Comparison of ENCODE assay signal across 15 cellular contexts in genomic region chr7:99076615-99077014, GRCh38.
DNase-seq lines count a peak whose midpoint lies in the region; ATAC-seq, FAIRE-seq and TF ChIP-seq lines count a peak whose summit lies in the region.
"Had no signal": no experiment of that assay in that cellular context is flagged by ENCODE, and none has a peak within 500 bp of the region (broad histone marks: within the 10 kb centered on the region; RNA-seq: fewer than 3 reads in every experiment).

No MANE protein-coding gene starts in this region.

- H2AFZ ChIP-seq in K562 (ENCODE audit: low read depth, low read length), result no peak overlapping the region

- intact Hi-C loops in K562 (cut with micrococcal nuclease), result no loop called here

- no peak for TF ChIP-seq EP300 in K562 (IDR thresholded peaks at IDR 0.05; ENCODE audit: low read length)

- POLR2A ChIA-PET in K562 (lab: Yijun Ruan, JAX), result no interaction called here

- H3K4me3 ChIP-seq in BLaER1 treated with 17β-estradiol and CSF1 and Interleukin-3, amounts not matched to agents 10 nM and 100 nM, result no peak overlapping the region
- no peak overlapping the region for H3K4me3 ChIP-seq in K562

- H3K4me1 Mint-ChIP-seq in IgD-negative memory B cell, result peaks cover 8 to 35% (median 18%) of the 10 kb centered on the region in 3 donors

- CTCF ChIA-PET in K562 (lab: Yijun Ruan, JAX; ENCODE audit: low intra/inter-chr PET ratio), result no interaction called here

- FAIRE-seq in K562 (lab: Jason Lieb, UNC), result no peak
- FAIRE-seq in urothelium cell line (lab: Jason Lieb, UNC), result peak; percentile 66
- FAIRE-seq: GM12892, H54 had no signal

- ATAC-seq in K562 (no peak), HG02840 (IDR thresholded peaks at IDR 0.05; ENCODE audit: low FRiP score, unreplicated experiment) (no peak)
- ATAC-seq: HCT116 had no signal

- TF ChIP-seq POLR2A in K562 (conservative IDR thresholded peaks at IDR 0.05), result no peak

- peaks cover 7% of the 10 kb centered on the region for H3K36me3 Mint-ChIP-seq in IgD-negative memory B cell

- peaks cover 7 to 79% (median 22%) of the 10 kb centered on the region in 11 experiments; a peak in 20 of 22 replicates for H4K20me1 ChIP-seq in BLaER1 treated with 17β-estradiol and CSF1 and Interleukin-3, amounts not matched to agents 10 nM and 100 nM
- peaks cover 9% of the 10 kb centered on the region; the same call in 1 of the 2 replicates for H4K20me1 ChIP-seq in K562 (replicated peaks; ENCODE audit: control insufficient read depth, insufficient read depth, low read length)

- in situ Hi-C loops in K562 (cut with MboI), result no loop called here

- no peak overlapping the region for H3K9ac ChIP-seq in BLaER1 treated with 17β-estradiol and CSF1 and Interleukin-3, amounts not matched to agents 10 nM and 100 nM
- no peak overlapping the region for H3K9ac ChIP-seq in K562 (ENCODE audit: insufficient read depth in 1 of 2, low read depth in 2 of 2, low read length in 2 of 2)

- H3K27me3 Mint-ChIP-seq in IgD-negative memory B cell, result no peaks in the 10 kb centered on the region
- H3K27me3 Mint-ChIP-seq: CD4-positive, alpha-beta memory T cell had no signal

- H3K9me3 Mint-ChIP-seq in IgD-negative memory B cell, result peaks cover 0 to 4% (median 3%) of the 10 kb centered on the region in 3 donors
- H3K9me3 Mint-ChIP-seq: CD4-positive, alpha-beta memory T cell had no signal

- TF ChIP-seq RAD21 in K562 (CRISPR knock-in tag; conservative IDR thresholded peaks at IDR 0.05 in 1 of 2, IDR thresholded peaks at IDR 0.05 in 1 of 2), result no peak

- TF ChIP-seq CTCF in K562 (IDR thresholded peaks at IDR 0.05 in 2 of 3, conservative IDR thresholded peaks at IDR 0.05 in 1 of 3; ENCODE audit: insufficient read depth in 2 of 3, low read depth in 1 of 3, low read length in 3 of 3), result no peak

- H3K4me3 Mint-ChIP-seq in IgD-negative memory B cell, result no peak overlapping the region

- H3K27me3 ChIP-seq in BLaER1 treated with 17β-estradiol and CSF1 and Interleukin-3, amounts not matched to agents 10 nM and 100 nM, result no peaks in the 10 kb centered on the region
- no peaks in the 10 kb centered on the region for H3K27me3 ChIP-seq in K562 (ENCODE audit: control insufficient read depth in 2 of 2, insufficient read depth in 2 of 2, low read length in 2 of 2)

- BruUV-seq in K562 (replicated peaks; lab: Mats Ljungman, UMichigan), result no TSS peak

- H3K4me2 ChIP-seq in BLaER1 treated with 17β-estradiol and CSF1 and Interleukin-3, amounts not matched to agents 10 nM and 100 nM, result peak overlapping the region in 9 of 11 experiments; percentile 5 to 65 (median 46); a peak in 13 of 22 replicates
- H3K4me2 ChIP-seq in K562 (ENCODE audit: insufficient read depth, low read length), result no peak overlapping the region

- peak overlapping the region in 2 of 3 donors; percentile 22 to 65 for H3K27ac Mint-ChIP-seq in IgD-negative memory B cell

- peaks cover 37 to 94% (median 68%) of the 10 kb centered on the region in 10 experiments for H3K4me1 ChIP-seq in BLaER1 treated with 17β-estradiol and CSF1 and Interleukin-3, amounts not matched to agents 10 nM and 100 nM
- H3K4me1 ChIP-seq in K562 (replicated peaks in 1 of 2; ENCODE audit: control insufficient read depth in 2 of 2, insufficient read depth in 2 of 2, low read length in 2 of 2), result peaks cover 6 to 8% of the 10 kb centered on the region in 2 experiments; a peak in 4 of 5 replicates

- peaks cover 4% of the 10 kb centered on the region for H3K9me1 ChIP-seq in K562 (ENCODE audit: control insufficient read depth, insufficient read depth, low read length)

- WGBS in K562 (ENCODE audit: insufficient coverage, low coverage, missing lambda C conversion rate), result 88% methylated on average over 10 of the region's 10 CpGs

- DNase-seq in K562 (ENCODE audit: extremely low read depth in 1 of 4, low spot score in 3 of 4), result no peak
- DNase-seq in urothelium cell line (ENCODE audit: low spot score), result no peak
- DNase-seq in NCI-H2227 (lab: John Stamatoyannopoulos, UW; ENCODE audit: unreplicated experiment), result no peak
- DNase-seq in NCI-H2081 (lab: John Stamatoyannopoulos, UW), result no peak
- DNase-seq: ACHN; CD4-positive, alpha-beta memory T cell; DMS79; KG1 had no signal

- peaks cover 5 to 34% (median 15%) of the 10 kb centered on the region in 11 experiments; a peak in 17 of 22 replicates for H3K36me3 ChIP-seq in BLaER1 treated with 17β-estradiol and CSF1 and Interleukin-3, amounts not matched to agents 10 nM and 100 nM
- no peaks in the 10 kb centered on the region for H3K36me3 ChIP-seq in K562 (ENCODE audit: control insufficient read depth, insufficient read depth, low read length)

- peaks cover 18% of the 10 kb centered on the region; the same call in 1 of the 3 replicates for H3K79me2 ChIP-seq in K562 (ENCODE audit: control insufficient read depth, insufficient read depth, low read length)

- no peak overlapping the region for H3K27ac ChIP-seq in BLaER1 treated with 17β-estradiol and CSF1 and Interleukin-3, amounts not matched to agents 10 nM and 100 nM
- H3K27ac ChIP-seq in K562 (ENCODE audit: extremely low read depth, low read depth, low read length), result no peak overlapping the region
- H3K27ac ChIP-seq: C4-2B had no signal

- peaks cover 0 to 27% (median 14%) of the 10 kb centered on the region in 11 experiments; a peak in 14 of 22 replicates for H3K9me3 ChIP-seq in BLaER1 treated with 17β-estradiol and CSF1 and Interleukin-3, amounts not matched to agents 10 nM and 100 nM (replicated peaks in 1 of 11)
- no peaks in the 10 kb centered on the region for H3K9me3 ChIP-seq in K562 (replicated peaks; ENCODE audit: control insufficient read depth, insufficient read depth, low read depth, low read length)

TF ChIP-seq in K562, 482 proteins besides CTCF, POLR2A, EP300 and RAD21:
- TF ChIP-seq EGR1 (conservative IDR thresholded peaks at IDR 0.05), result 0 out of 2 replicates have a peak, but pooled peaks have one; percentile 14
- no peak for TF ChIP-seq ZNF695 (CRISPR knock-in tag; IDR thresholded peaks at IDR 0.05)
- TF ChIP-seq, protein P1, sequence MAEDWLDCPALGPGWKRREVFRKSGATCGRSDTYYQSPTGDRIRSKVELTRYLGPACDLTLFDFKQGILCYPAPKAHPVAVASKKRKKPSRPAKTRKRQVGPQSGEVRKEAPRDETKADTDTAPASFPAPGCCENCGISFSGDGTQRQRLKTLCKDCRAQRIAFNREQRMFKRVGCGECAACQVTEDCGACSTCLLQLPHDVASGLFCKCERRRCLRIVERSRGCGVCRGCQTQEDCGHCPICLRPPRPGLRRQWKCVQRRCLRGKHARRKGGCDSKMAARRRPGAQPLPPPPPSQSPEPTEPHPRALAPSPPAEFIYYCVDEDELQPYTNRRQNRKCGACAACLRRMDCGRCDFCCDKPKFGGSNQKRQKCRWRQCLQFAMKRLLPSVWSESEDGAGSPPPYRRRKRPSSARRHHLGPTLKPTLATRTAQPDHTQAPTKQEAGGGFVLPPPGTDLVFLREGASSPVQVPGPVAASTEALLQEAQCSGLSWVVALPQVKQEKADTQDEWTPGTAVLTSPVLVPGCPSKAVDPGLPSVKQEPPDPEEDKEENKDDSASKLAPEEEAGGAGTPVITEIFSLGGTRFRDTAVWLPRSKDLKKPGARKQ (CRISPR knock-in tag; IDR thresholded peaks at IDR 0.05), result 0 out of 2 replicates have a peak, but pooled peaks have one; percentile 58
- no peak for TF ChIP-seq IRF2 (CRISPR knock-in tag; IDR thresholded peaks at IDR 0.05)
- TF ChIP-seq KDM1A (IDR thresholded peaks at IDR 0.05), result peak in 1 of 2 experiments; percentile 66; a peak in 1 of 4 replicates
- TF ChIP-seq ZKSCAN8 (CRISPR knock-in tag; IDR thresholded peaks at IDR 0.05), result no peak
